1 cellular context compared by ENCODE assay signal in the genomic region with DNA sequence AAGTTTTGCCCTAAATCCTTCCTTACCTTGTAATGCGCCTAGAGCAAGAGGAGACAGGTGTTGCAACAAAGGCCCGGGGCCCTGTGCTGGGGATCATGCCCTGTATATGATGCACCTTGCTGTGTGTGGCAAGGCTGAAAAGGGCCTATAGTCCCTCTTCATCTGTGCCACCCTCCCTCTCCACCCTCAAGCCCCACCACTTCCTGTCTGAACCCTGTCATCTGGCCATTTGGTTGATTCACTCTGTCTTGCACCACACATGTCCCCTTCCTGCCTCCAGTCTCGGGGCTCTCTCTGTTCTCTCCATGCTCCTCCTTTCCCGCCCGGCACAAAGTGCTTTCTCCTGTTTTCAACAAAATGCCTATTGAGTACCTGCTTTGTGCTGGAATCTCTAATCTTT.
A peak's percentile ranks its signal among the peaks of the same experiment; 100 is the strongest.
TF ChIP-seq lines count a peak whose summit lies in the region.

No MANE protein-coding gene starts in this region.

TF ChIP-seq in HepG2, 621 proteins besides CTCF, POLR2A, EP300 and RAD21:
- no peak for TF ChIP-seq KDM4B (CRISPR knock-in tag; IDR thresholded peaks at IDR 0.05)
- TF ChIP-seq ZNF224 (CRISPR knock-in tag; IDR thresholded peaks at IDR 0.05): no peak
- no peak for TF ChIP-seq ATF7 (IDR thresholded peaks at IDR 0.05)
- no peak for TF ChIP-seq ATF7 (CRISPR knock-in tag; IDR thresholded peaks at IDR 0.05)
- TF ChIP-seq CHD4 (IDR thresholded peaks at IDR 0.05; ENCODE audit: borderline replicate concordance, low read length): no peak
- peak; percentile 92 for TF ChIP-seq ZNF816 (CRISPR knock-in tag; IDR thresholded peaks at IDR 0.05; ENCODE audit: borderline replicate concordance)
- TF ChIP-seq ZBTB2 (CRISPR knock-in tag; IDR thresholded peaks at IDR 0.05; ENCODE audit: low read depth): no peak
- peak; percentile 13; the same call in 1 of the 2 replicates for TF ChIP-seq GABPB1 (CRISPR knock-in tag; IDR thresholded peaks at IDR 0.05)
- TF ChIP-seq HDAC2 (CRISPR knock-in tag; IDR thresholded peaks at IDR 0.05): no peak
- TF ChIP-seq ZNF782 (CRISPR knock-in tag; IDR thresholded peaks at IDR 0.05; ENCODE audit: borderline replicate concordance): no peak
- TF ChIP-seq ZNF773 (CRISPR knock-in tag; IDR thresholded peaks at IDR 0.05; ENCODE audit: borderline replicate concordance): no peak
- TF ChIP-seq ZHX1 (CRISPR knock-in tag; IDR thresholded peaks at IDR 0.05; ENCODE audit: low read depth): no peak
- no peak for TF ChIP-seq HIVEP1 (CRISPR knock-in tag; IDR thresholded peaks at IDR 0.05)
- no peak for TF ChIP-seq ATF4 (CRISPR knock-in tag; IDR thresholded peaks at IDR 0.05)
- TF ChIP-seq ZNF790 (CRISPR knock-in tag; IDR thresholded peaks at IDR 0.05; ENCODE audit: borderline replicate concordance): no peak
- peak; percentile 11; the same call in 1 of the 2 replicates for TF ChIP-seq ZBTB33 (CRISPR knock-in tag; IDR thresholded peaks at IDR 0.05)
- TF ChIP-seq TRIM24 (CRISPR knock-in tag; IDR thresholded peaks at IDR 0.05): no peak
- TF ChIP-seq, protein P1, sequence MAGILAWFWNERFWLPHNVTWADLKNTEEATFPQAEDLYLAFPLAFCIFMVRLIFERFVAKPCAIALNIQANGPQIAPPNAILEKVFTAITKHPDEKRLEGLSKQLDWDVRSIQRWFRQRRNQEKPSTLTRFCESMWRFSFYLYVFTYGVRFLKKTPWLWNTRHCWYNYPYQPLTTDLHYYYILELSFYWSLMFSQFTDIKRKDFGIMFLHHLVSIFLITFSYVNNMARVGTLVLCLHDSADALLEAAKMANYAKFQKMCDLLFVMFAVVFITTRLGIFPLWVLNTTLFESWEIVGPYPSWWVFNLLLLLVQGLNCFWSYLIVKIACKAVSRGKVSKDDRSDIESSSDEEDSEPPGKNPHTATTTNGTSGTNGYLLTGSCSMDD (CRISPR knock-in tag; IDR thresholded peaks at IDR 0.05): no peak
- no peak for TF ChIP-seq THAP11 (CRISPR knock-in tag; IDR thresholded peaks at IDR 0.05)
TF ChIP-seq in HepG2: peak in this region for 3.
